Comparison of ENCODE assay signal across 1 cellular context in genomic region chr1:178776553-178776952, GRCh38.
A peak's percentile ranks its signal among the peaks of the same experiment; 100 is the strongest.
TF ChIP-seq lines count a peak whose summit lies in the region.

No MANE protein-coding gene starts in this region.

TF ChIP-seq in HepG2, 621 proteins besides CTCF, POLR2A, EP300 and RAD21 (continued from another document and continues in another):
- no peak for TF ChIP-seq NFAT5 (CRISPR knock-in tag; IDR thresholded peaks at IDR 0.05)
- no peak for TF ChIP-seq ZNF296 (CRISPR knock-in tag; conservative IDR thresholded peaks at IDR 0.05)
- peak; percentile 79 for TF ChIP-seq ZNF362 (CRISPR knock-in tag; IDR thresholded peaks at IDR 0.05; ENCODE audit: borderline replicate concordance)
- no peak for TF ChIP-seq HMGXB3 (CRISPR knock-in tag; IDR thresholded peaks at IDR 0.05; ENCODE audit: borderline replicate concordance)
- TF ChIP-seq XRCC5 (optimal IDR thresholded peaks at IDR 0.05; ENCODE audit: low read length), result no peak
- no peak for TF ChIP-seq ZNF407 (CRISPR knock-in tag; IDR thresholded peaks at IDR 0.05; ENCODE audit: not compliant biosample characterization)
- TF ChIP-seq RFX5 (IDR thresholded peaks at IDR 0.05; ENCODE audit: low read depth, low read length), result no peak
- TF ChIP-seq ATAD3A (CRISPR knock-in tag; IDR thresholded peaks at IDR 0.05), result no peak
- no peak for TF ChIP-seq ZNF503 (CRISPR knock-in tag; IDR thresholded peaks at IDR 0.05)
- TF ChIP-seq ATF2 (CRISPR knock-in tag; IDR thresholded peaks at IDR 0.05), result no peak
- TF ChIP-seq NCOA5 (CRISPR knock-in tag; IDR thresholded peaks at IDR 0.05), result no peak
- TF ChIP-seq ZNF547 (CRISPR knock-in tag; IDR thresholded peaks at IDR 0.05), result no peak
- no peak for TF ChIP-seq ETS1 (CRISPR knock-in tag; IDR thresholded peaks at IDR 0.05)
- no peak for TF ChIP-seq ZSCAN21 (CRISPR knock-in tag; IDR thresholded peaks at IDR 0.05; ENCODE audit: borderline replicate concordance)
- TF ChIP-seq EED (CRISPR knock-in tag; IDR thresholded peaks at IDR 0.05), result no peak
- TF ChIP-seq JUN (CRISPR knock-in tag; IDR thresholded peaks at IDR 0.05), result no peak
- no peak for TF ChIP-seq KDM1A (CRISPR knock-in tag; IDR thresholded peaks at IDR 0.05)
- no peak for TF ChIP-seq KAT2B (IDR thresholded peaks at IDR 0.05; ENCODE audit: borderline replicate concordance, low read depth, low read length)
- TF ChIP-seq TOPORS (CRISPR knock-in tag; IDR thresholded peaks at IDR 0.05), result no peak
- no peak for TF ChIP-seq ZNF546 (CRISPR knock-in tag; conservative IDR thresholded peaks at IDR 0.05)
- TF ChIP-seq HIVEP1 (CRISPR knock-in tag; IDR thresholded peaks at IDR 0.05), result no peak
- TF ChIP-seq FLYWCH1 (CRISPR knock-in tag; IDR thresholded peaks at IDR 0.05), result no peak
- no peak for TF ChIP-seq HBP1 (CRISPR knock-in tag; IDR thresholded peaks at IDR 0.05; ENCODE audit: low read depth)
- no peak for TF ChIP-seq CBX5 (CRISPR knock-in tag; IDR thresholded peaks at IDR 0.05; ENCODE audit: borderline replicate concordance)
